Comparison of ENCODE assay signal across 16 cellular contexts in the genomic region with DNA sequence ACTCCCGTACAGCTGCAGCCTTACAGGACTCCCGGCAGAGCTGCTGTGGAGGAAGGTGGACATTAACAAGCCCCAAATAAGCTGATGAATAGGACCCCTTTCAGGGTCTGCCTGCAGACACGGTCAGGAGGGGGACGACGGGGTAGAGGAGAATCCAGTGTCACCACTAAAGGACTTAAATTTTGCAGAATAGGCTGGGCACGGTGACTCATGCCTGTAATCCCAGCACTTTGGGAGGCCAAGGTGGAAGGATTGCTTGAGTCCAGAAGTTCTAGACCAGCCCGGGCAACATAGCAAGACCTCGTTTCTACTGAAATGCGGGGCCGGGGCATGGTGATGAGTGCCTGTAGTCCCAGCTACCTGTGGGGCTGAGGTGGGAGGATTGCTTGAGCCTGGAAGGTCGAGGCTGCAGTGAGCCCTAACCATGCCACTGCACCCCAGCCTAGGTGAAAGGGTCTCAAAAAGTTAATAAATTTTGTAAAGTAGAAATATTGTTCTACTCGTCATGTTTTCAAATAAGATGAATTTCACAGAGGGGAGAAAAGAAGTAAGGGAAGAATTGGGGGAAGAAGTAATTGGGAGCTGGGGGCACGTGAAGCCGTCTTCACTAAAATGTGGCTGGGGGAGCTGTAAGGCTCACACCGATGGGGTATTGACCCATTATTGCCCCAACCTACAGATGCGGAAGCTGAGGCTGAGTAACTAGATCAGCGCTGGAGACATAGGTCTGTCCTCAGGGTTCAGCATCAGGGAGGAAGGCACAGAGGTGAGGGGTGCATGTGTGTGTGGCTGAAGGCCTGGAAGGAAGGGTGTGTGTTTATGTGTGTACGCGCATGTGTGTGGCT. TPM values are rescaled to one million over a fixed set of nuclear protein-coding genes. Genes with fewer than 3 reads are reported as not detected.
DNase-seq lines count a peak whose midpoint lies in the region; ATAC-seq and TF ChIP-seq lines count a peak whose summit lies in the region.
"Had no signal": no experiment of that assay in that cellular context is flagged by ENCODE, and none has a peak within 500 bp of the region (broad histone marks: within the 10 kb centered on the region; RNA-seq: fewer than 3 reads in every experiment).

No MANE protein-coding gene starts in this region.

- BruUV-seq in Calu3 (replicated peaks; lab: Mats Ljungman, UMichigan): no TSS peak

- H3K4me1 Mint-ChIP-seq in Calu3 (ENCODE audit: low read depth, unreplicated experiment) (peaks cover 28% of the 10 kb centered on the region), brain (peaks cover 29% of the 10 kb centered on the region), naive B cell (peaks cover 24 to 42% (median 31%) of the 10 kb centered on the region in 3 donors), osteocyte (ENCODE audit: unreplicated experiment) (peaks cover 19% of the 10 kb centered on the region), CD14-positive monocyte (peaks cover 9% of the 10 kb centered on the region)

- H3K4me1 ChIP-seq in ACC112 (ENCODE audit: control insufficient read depth, insufficient read depth, low read length, unreplicated experiment): peaks cover 44% of the 10 kb centered on the region

- no peak for DNase-seq in Calu3
- DNase-seq in naive B cell: no peak
- DNase-seq in osteocyte (ENCODE audit: extremely low spot score, unreplicated experiment): no peak
- no peak for DNase-seq in DMS79 treated with DMSO at 0.1 percent for 48 hours (lab: John Stamatoyannopoulos, UW)
- no peak for DNase-seq in activated CD4-positive, alpha-beta T cell treated with anti-CD3 and anti-CD28 coated beads, Interleukin-2, amount 50 U/mL, for 1 hour
- DNase-seq in CD14-positive monocyte (ENCODE audit: low spot score): no peak
- DNase-seq: activated CD4-positive, CD25-positive, alpha-beta regulatory T cell; activated naive CD4-positive, alpha-beta T cell; DND-41; NCI-H2081 treated with DMSO at 0.1 percent for 48 hours had no signal

- H3K27me3 ChIP-seq in ACC112 (ENCODE audit: insufficient read depth, low read length): no peaks in the 10 kb centered on the region

- H2AFZ ChIP-seq in ACC112 (ENCODE audit: low read length, unreplicated experiment): no peak overlapping the region

- peaks cover 47% of the 10 kb centered on the region for H3K36me3 Mint-ChIP-seq in Calu3 (ENCODE audit: insufficient read depth, unreplicated experiment)
- H3K36me3 Mint-ChIP-seq in brain: peaks cover 24% of the 10 kb centered on the region
- peaks cover 0 to 5% of the 10 kb centered on the region in 2 donors for H3K36me3 Mint-ChIP-seq in naive B cell
- peaks cover 26% of the 10 kb centered on the region for H3K36me3 Mint-ChIP-seq in osteocyte (ENCODE audit: unreplicated experiment)
- peaks cover 26 to 28% of the 10 kb centered on the region in 2 donors for H3K36me3 Mint-ChIP-seq in CD14-positive monocyte

- H3K4me3 ChIP-seq in ACC112 (ENCODE audit: low read depth, low read length): no peak overlapping the region

- peak overlapping the region; percentile 58 for H3K27ac Mint-ChIP-seq in Calu3 (ENCODE audit: unreplicated experiment)
- peak overlapping the region; percentile 61 to 88 (median 83) for H3K27ac Mint-ChIP-seq in brain
- peak overlapping the region in 5 of 6 donors; percentile 19 to 85 (median 42) for H3K27ac Mint-ChIP-seq in naive B cell
- H3K27ac Mint-ChIP-seq in osteocyte (ENCODE audit: unreplicated experiment): no peak overlapping the region
- H3K27ac Mint-ChIP-seq in CD14-positive monocyte: no peak overlapping the region

- no peak overlapping the region for H3K4me3 Mint-ChIP-seq in Calu3 (ENCODE audit: low read depth, unreplicated experiment)
- H3K4me3 Mint-ChIP-seq in brain: no peak overlapping the region
- no peak overlapping the region for H3K4me3 Mint-ChIP-seq in naive B cell
- no peak overlapping the region for H3K4me3 Mint-ChIP-seq in osteocyte (ENCODE audit: unreplicated experiment)
- peak overlapping the region in 1 of 2 donors; percentile 7 for H3K4me3 Mint-ChIP-seq in CD14-positive monocyte

- H3K9me3 Mint-ChIP-seq in Calu3 (ENCODE audit: low read depth, unreplicated experiment) (no peaks in the 10 kb centered on the region), brain (no peaks in the 10 kb centered on the region), naive B cell (no peaks in the 10 kb centered on the region), osteocyte (ENCODE audit: unreplicated experiment) (no peaks in the 10 kb centered on the region), CD14-positive monocyte (no peaks in the 10 kb centered on the region)

- intact Hi-C loops in Calu3 (cut with micrococcal nuclease; ENCODE audit: unreplicated experiment) (no loop called here), CD14-positive monocyte (cut with micrococcal nuclease) (loop anchor here in 1 of 2 donors (10.0 kb wide), 1 partner anchor 252 kb away; no protein-coding TSS in a partner anchor)

- H3K36me3 ChIP-seq in ACC112 (ENCODE audit: insufficient read depth, low read length): 0 out of 2 replicates have a peak, but pooled peaks cover 3% of the 10 kb centered on the region

- TF ChIP-seq CTCF in Calu3 (IDR thresholded peaks at IDR 0.05; ENCODE audit: unreplicated experiment): no peak
- no peak for TF ChIP-seq CTCF in brain (conservative IDR thresholded peaks at IDR 0.05)
- no peak for TF ChIP-seq CTCF in osteocyte (IDR thresholded peaks at IDR 0.05)
- no peak for TF ChIP-seq CTCF in CD14-positive monocyte (IDR thresholded peaks at IDR 0.05)

- CTCF ChIA-PET in Calu3 (lab: Charles Lee): interaction anchor here (0.8 to 2.3 kb wide), 4 partner anchors 23 to 145 kb away, joined by 3 to 7 read pairs (median 4); no protein-coding TSS in a partner anchor

- ATAC-seq in naive B cell (ENCODE audit: low read depth in 2 of 2): no peak

- H3K79me2 ChIP-seq in ACC112 (ENCODE audit: control insufficient read depth, insufficient read depth, low read length, unreplicated experiment): no peaks in the 10 kb centered on the region

- H3K27me3 Mint-ChIP-seq in Calu3 (ENCODE audit: unreplicated experiment) (no peaks in the 10 kb centered on the region), brain (no peaks in the 10 kb centered on the region), naive B cell (peaks cover 0 to 9% (median 8%) of the 10 kb centered on the region in 3 donors), osteocyte (ENCODE audit: unreplicated experiment) (no peaks in the 10 kb centered on the region), CD14-positive monocyte (ENCODE audit: low read depth in 3 of 3) (peaks cover 21 to 25% (median 24%) of the 10 kb centered on the region in 3 donors)

- peak overlapping the region; percentile 71; the same call in 1 of the 2 replicates for H3K27ac ChIP-seq in ACC112 (ENCODE audit: low read depth, low read length)

RNA-seq across cellular contexts. Expression of gene LITAFD, which starts 4.7 kb away (rescaled TPM):
- total RNA-seq in Calu3 (2022): not detected in 2 replicates
- polyA plus RNA-seq in brain (ENCODE audit: insufficient read depth, low read depth, low replicate concordance): not detected
- polyA plus RNA-seq in naive B cell (ENCODE audit: low read depth in 6 of 6): not detected
- not detected in 2 replicates for total RNA-seq in osteocyte
- not detected for polyA plus RNA-seq in CD14-positive monocyte
- total RNA-seq: mononuclear cell; RPMI7951; T-helper 1 cell treated with Interleukin-12 subunit alpha and Interleukin-12 subunit beta and Interleukin-4 antibody, amounts not matched to agents 30 ng/mL and 1 ng/mL, for 36 hours had no signal
- polyA plus RNA-seq: esophagus had no signal

RNA-seq across cellular contexts. Expression of gene CARHSP1, which starts 18.0 kb away (rescaled TPM):
- total RNA-seq in Calu3 (2022) (89.2 and 104 TPM in 2 replicates), osteocyte (69.6 and 70.2 TPM in 2 replicates)
- polyA plus RNA-seq in brain (ENCODE audit: insufficient read depth, low read depth, low replicate concordance) (407 TPM), naive B cell (ENCODE audit: low read depth in 6 of 6) (10 to 100 TPM; 37.0 to 62.1 (median 50.3) TPM), CD14-positive monocyte (10 to 100 TPM; 52.0 to 60.3 TPM)

Comparison
In these comparisons a context has a peak if more than half of its experiments do, and no peak if none do; other contexts are left out.
1. H3K27ac Mint-ChIP-seq: peak in Calu3 (single experiment), brain (5 of 5) and naive B cell (5 of 6); none in osteocyte (single experiment) and CD14-positive monocyte (0 of 7).